ENCODE assay signal across 23 cellular contexts in the genomic region with DNA sequence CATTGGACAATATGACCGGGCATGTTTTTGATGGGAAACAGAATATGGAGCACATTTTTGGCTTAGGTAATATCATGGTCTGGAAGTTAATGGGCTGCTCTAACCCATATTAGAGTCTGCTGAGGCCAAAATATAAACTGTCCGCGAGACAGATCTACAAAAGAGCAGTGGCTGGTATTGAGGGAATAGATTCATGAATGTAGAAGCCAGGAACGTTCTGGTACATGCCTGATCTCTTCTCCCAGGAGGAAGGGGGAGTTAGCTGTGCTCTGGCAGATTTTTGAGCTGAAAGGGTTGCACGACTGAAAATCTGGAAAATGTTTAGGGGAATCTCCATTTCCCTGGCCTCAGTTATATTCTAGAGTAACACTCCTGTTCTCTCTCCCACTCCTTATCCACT. TPM values are rescaled to one million over a fixed set of nuclear protein-coding genes. Genes with fewer than 3 reads are reported as not detected.
DNase-seq lines count a peak whose midpoint lies in the region; ATAC-seq lines count a peak whose summit lies in the region.
"Had no signal": no experiment of that assay in that cellular context is flagged by ENCODE, and none has a peak within 500 bp of the region (broad histone marks: within the 10 kb centered on the region; RNA-seq: fewer than 3 reads in every experiment).

No MANE protein-coding gene starts in this region.

- no peaks in the 10 kb centered on the region for H3K36me3 Mint-ChIP-seq in T-helper 17 cell (ENCODE audit: low read depth)
- no peaks in the 10 kb centered on the region for H3K36me3 Mint-ChIP-seq in activated T-helper 17 cell treated with anti-CD3 and anti-CD28 coated beads, Interleukin-2, amount 50 U/mL, for 72 hours (ENCODE audit: low read depth)
- H3K36me3 Mint-ChIP-seq: CD14-positive monocyte; CD8-positive, alpha-beta memory T cell had no signal

- intact Hi-C loops in Right ventricle myocardium superior (cut with DNase I): loop anchor here (5.0 kb wide), 1 partner anchor 125 kb away; no protein-coding TSS in a partner anchor
- intact Hi-C loops in cardiac septum (cut with DNase I): no loop called here

- H3K9me3 ChIP-seq in T-helper 17 cell (ENCODE audit: control insufficient read depth, low read length, poor library complexity, severe bottlenecking) (no peaks in the 10 kb centered on the region), iPS-15b (ENCODE audit: control insufficient read depth, insufficient read depth, low read length) (no peaks in the 10 kb centered on the region)
- H3K9me3 ChIP-seq: A549; BE2C; BLaER1 treated with 17β-estradiol and CSF1 and Interleukin-3, amounts not matched to agents 10 nM and 100 nM had no signal

- no peak overlapping the region for H3K4me3 ChIP-seq in iPS-15b (ENCODE audit: low read depth, low read length)
- H3K4me3 ChIP-seq: A549; BLaER1 treated with 17β-estradiol and CSF1 and Interleukin-3, amounts not matched to agents 10 nM and 100 nM; GM12878; GM23338 had no signal

- H3K4me3 Mint-ChIP-seq in T-helper 17 cell: no peak overlapping the region
- H3K4me3 Mint-ChIP-seq in activated T-helper 17 cell treated with anti-CD3 and anti-CD28 coated beads, Interleukin-2, amount 50 U/mL, for 72 hours: no peak overlapping the region
- H3K4me3 Mint-ChIP-seq: CD14-positive monocyte; CD4-positive, alpha-beta T cell; CD8-positive, alpha-beta memory T cell; GM23338; H9 had no signal

- no peaks in the 10 kb centered on the region for H3K36me3 ChIP-seq in iPS-15b (ENCODE audit: control insufficient read depth, insufficient read depth, low read length)
- H3K36me3 ChIP-seq: BE2C; BLaER1 treated with 17β-estradiol and CSF1 and Interleukin-3, amounts not matched to agents 10 nM and 100 nM had no signal

- H3K4me1 ChIP-seq in iPS-15b (ENCODE audit: control insufficient read depth, insufficient read depth, low read length): no peaks in the 10 kb centered on the region
- H3K4me1 ChIP-seq: A549; BLaER1 treated with 17β-estradiol and CSF1 and Interleukin-3, amounts not matched to agents 10 nM and 100 nM had no signal

- H3K4me1 Mint-ChIP-seq in T-helper 17 cell: no peaks in the 10 kb centered on the region
- no peaks in the 10 kb centered on the region for H3K4me1 Mint-ChIP-seq in activated T-helper 17 cell treated with anti-CD3 and anti-CD28 coated beads, Interleukin-2, amount 50 U/mL, for 72 hours
- H3K4me1 Mint-ChIP-seq: CD14-positive monocyte; CD8-positive, alpha-beta memory T cell had no signal

- no peaks in the 10 kb centered on the region for H3K9me3 Mint-ChIP-seq in activated T-helper 17 cell treated with anti-CD3 and anti-CD28 coated beads, Interleukin-2, amount 50 U/mL, for 72 hours
- H3K9me3 Mint-ChIP-seq: CD4-positive, alpha-beta T cell; CD8-positive, alpha-beta memory T cell; H9 had no signal

- ATAC-seq in Right ventricle myocardium superior (ENCODE audit: poor library complexity): peak; percentile 51
- no peak for ATAC-seq in T-helper 17 cell
- ATAC-seq in activated T-helper 17 cell treated with anti-CD3 and anti-CD28 coated beads, Interleukin-2, amount 50 U/mL, for 72 hours (replicated peaks): no peak
- no peak for ATAC-seq in GM21423 (IDR thresholded peaks at IDR 0.05; ENCODE audit: unreplicated experiment)
- ATAC-seq: A549, GM12878, GM23338, HCT116 had no signal

- H3K27me3 ChIP-seq in iPS-15b (ENCODE audit: control insufficient read depth, insufficient read depth, low read length): no peaks in the 10 kb centered on the region
- H3K27me3 ChIP-seq: BE2C; BLaER1 treated with 17β-estradiol and CSF1 and Interleukin-3, amounts not matched to agents 10 nM and 100 nM had no signal

- H3K27me3 Mint-ChIP-seq in T-helper 17 cell: peaks cover 4% of the 10 kb centered on the region
- no peaks in the 10 kb centered on the region for H3K27me3 Mint-ChIP-seq in activated T-helper 17 cell treated with anti-CD3 and anti-CD28 coated beads, Interleukin-2, amount 50 U/mL, for 72 hours
- H3K27me3 Mint-ChIP-seq: CD4-positive, alpha-beta T cell had no signal

- H3K9ac ChIP-seq in iPS-15b (ENCODE audit: low read depth, low read length): peak overlapping the region; percentile 12
- H3K9ac ChIP-seq: BLaER1 treated with 17β-estradiol and CSF1 and Interleukin-3, amounts not matched to agents 10 nM and 100 nM had no signal

- DNase-seq in Right ventricle myocardium superior: no peak
- no peak for DNase-seq in cardiac septum (ENCODE audit: low spot score)
- no peak for DNase-seq in T-helper 17 cell
- DNase-seq: 8988T; ACHN; AML-193; BE2C; CD4-positive, alpha-beta T cell; CD8-positive, alpha-beta memory T cell; DMS 273 treated with DMSO at 0.1 percent for 48 hours; DMS79; EL; GDM1; H9 had no signal

- H3K27ac Mint-ChIP-seq in T-helper 17 cell: peak overlapping the region; percentile 21
- H3K27ac Mint-ChIP-seq in activated T-helper 17 cell treated with anti-CD3 and anti-CD28 coated beads, Interleukin-2, amount 50 U/mL, for 72 hours: no peak overlapping the region
- H3K27ac Mint-ChIP-seq: CD14-positive monocyte; CD4-positive, alpha-beta T cell; GM23338; H9 had no signal

RNA-seq across cellular contexts. Expression of gene ZFR, which starts 42.9 kb away (rescaled TPM):
- total RNA-seq in Right ventricle myocardium superior (46.9 TPM), cardiac septum (73.8 TPM), T-helper 17 cell (10 to 100 TPM; 51.2 to 63.7 TPM)
- total RNA-seq in activated T-helper 17 cell treated with anti-CD3 and anti-CD28 coated beads, Interleukin-2, amount 50 U/mL, for 72 hours: 10 to 100 TPM; 63.7 to 70.4 TPM
